9 cellular contexts compared by ENCODE assay signal in the genomic region with DNA sequence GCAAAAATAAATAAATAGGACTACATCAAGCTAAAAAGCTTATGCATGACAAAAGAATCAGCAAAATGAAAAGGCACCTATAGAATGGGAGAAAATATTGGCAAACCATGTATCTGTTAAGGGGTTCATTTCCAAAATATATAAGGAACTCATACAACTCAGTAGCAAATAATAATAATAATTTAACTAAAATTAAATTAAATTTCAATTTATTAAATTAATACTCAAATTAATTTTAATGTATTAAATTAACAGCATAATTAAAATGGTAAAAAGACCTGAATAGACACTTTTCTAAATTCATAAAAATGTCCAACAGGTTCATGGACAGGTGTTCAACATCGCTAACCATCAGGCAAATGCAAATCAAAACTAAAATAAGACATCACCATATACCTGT.
"Had no signal": no experiment of that assay in that cellular context is flagged by ENCODE, and none has a peak within 500 bp of the region (broad histone marks: within the 10 kb centered on the region; RNA-seq: fewer than 3 reads in every experiment).

No MANE protein-coding gene starts in this region.

- FAIRE-seq: H1, H54, HTR-8/SVneo had no signal

- H3K27ac Mint-ChIP-seq: GM23338, H9 had no signal

- H3K4me1 Mint-ChIP-seq: GM23338 had no signal

- H3K27ac ChIP-seq: KMS-11 had no signal

- H3K9ac ChIP-seq: KMS-11 had no signal

- H3K4me3 ChIP-seq: GM23338 had no signal

- H3K4me3 Mint-ChIP-seq: GM23338, H9 had no signal

- DNase-seq: H9, HCEC 1CT, IMR-90, KBM-7 had no signal

- ATAC-seq: GM23338 had no signal
